Comparison of ENCODE assay signal across 1 cellular context in the genomic region with DNA sequence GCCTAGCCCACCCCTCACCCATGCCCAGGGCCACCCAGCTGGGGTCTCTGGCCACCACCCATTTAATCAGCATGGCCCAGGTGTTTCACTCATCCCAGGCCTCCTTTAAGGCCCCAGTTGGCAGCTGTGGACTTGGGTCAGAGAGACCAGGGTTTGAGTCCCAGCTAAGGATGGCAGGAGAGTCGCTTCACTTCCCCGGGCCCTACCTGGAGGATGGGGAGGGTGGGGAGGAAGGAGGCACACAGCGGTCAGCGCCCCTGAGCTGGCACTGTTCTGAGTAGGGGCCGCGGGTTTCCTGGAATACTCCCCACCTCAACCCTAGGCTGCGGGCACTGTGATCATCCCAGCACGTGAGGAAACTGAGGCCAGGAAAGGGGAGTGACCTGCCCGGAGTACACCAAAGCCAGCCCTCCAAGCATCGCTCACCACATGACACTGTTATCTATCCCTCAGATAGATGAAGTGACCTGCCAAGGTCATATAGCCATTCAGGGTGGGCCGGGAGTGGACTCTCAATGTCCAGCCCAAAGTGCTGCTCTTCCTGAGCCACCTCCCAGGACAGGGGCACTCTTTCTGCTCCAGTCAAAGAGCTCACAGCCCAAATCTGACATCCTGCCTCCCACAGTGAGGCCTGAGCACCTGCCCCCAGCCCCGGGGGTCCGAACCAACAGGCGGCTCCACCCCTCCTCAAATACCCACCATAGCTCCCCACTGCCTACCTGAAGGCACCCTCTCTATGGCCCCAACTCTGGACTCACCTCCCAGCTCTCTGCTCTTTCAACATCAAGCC.
TF ChIP-seq lines count a peak whose summit lies in the region.

No MANE protein-coding gene starts in this region.

TF ChIP-seq in endothelial cell of umbilical vein, 7 proteins besides CTCF, POLR2A, EP300 and RAD21 (continued from another document):
- TF ChIP-seq FOS (IDR thresholded peaks at IDR 0.05; ENCODE audit: borderline replicate concordance, insufficient read depth, low read length) (no peak), JUN (IDR thresholded peaks at IDR 0.05; ENCODE audit: borderline replicate concordance, insufficient read depth, insufficient read length, low read depth) (no peak), GATA2 (IDR thresholded peaks at IDR 0.05; ENCODE audit: insufficient read depth, insufficient read length, low read depth, low read length) (no peak), EZH2 (IDR thresholded peaks at IDR 0.05; ENCODE audit: borderline replicate concordance, low read depth, low read length, severe bottlenecking) (no peak)
- TF ChIP-seq, protein P1, sequence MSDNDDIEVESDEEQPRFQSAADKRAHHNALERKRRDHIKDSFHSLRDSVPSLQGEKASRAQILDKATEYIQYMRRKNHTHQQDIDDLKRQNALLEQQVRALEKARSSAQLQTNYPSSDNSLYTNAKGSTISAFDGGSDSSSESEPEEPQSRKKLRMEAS (IDR thresholded peaks at IDR 0.05; ENCODE audit: insufficient read depth, insufficient read length): no peak
